In genomic region chr11:67117667-67118058, GRCh38 we compare ENCODE assay signal across 8 cellular contexts. TPM values are rescaled to one million over a fixed set of nuclear protein-coding genes. Genes with fewer than 3 reads are reported as not detected.
A peak's percentile ranks its signal among the peaks of the same experiment; 100 is the strongest.
DNase-seq lines count a peak whose midpoint lies in the region; ATAC-seq and TF ChIP-seq lines count a peak whose summit lies in the region.

No MANE protein-coding gene starts in this region.

- intact Hi-C loops in gastrocnemius medialis (cut with DNase I; ENCODE audit: low total_unique reads), result loop anchor here (2.0 to 10.0 kb wide), 2 partner anchors 63 to 467 kb away; partner anchors contain the start of gene GSTP1
- intact Hi-C loops in PC-3 (cut with micrococcal nuclease), result no loop called here

- TF ChIP-seq POLR2A in gastrocnemius medialis (IDR thresholded peaks at IDR 0.05), result peak in 1 of 2 donors; percentile 16

- CTCF ChIA-PET in PC-3 (lab: Charles Lee), result interaction anchor here (0.8 kb wide), 1 partner anchor 160 kb away, joined by 3 read pairs; no protein-coding TSS in a partner anchor

- peaks cover 32% of the 10 kb centered on the region for H3K4me1 Mint-ChIP-seq in activated naive CD8-positive, alpha-beta T cell (ENCODE audit: low read depth)

- ATAC-seq in gastrocnemius medialis (peak; percentile 4 to 6), GM21528 (IDR thresholded peaks at IDR 0.05; ENCODE audit: low FRiP score, unreplicated experiment) (no peak), HG02870 (IDR thresholded peaks at IDR 0.05; ENCODE audit: unreplicated experiment) (no peak), PC-3 (no peak)

- H3K4me1 ChIP-seq in iPS DF 6.9 (ENCODE audit: control insufficient read depth, insufficient read depth, low read length), result peaks cover 2% of the 10 kb centered on the region
- H3K4me1 ChIP-seq in gastrocnemius medialis, result peaks cover 13 to 24% of the 10 kb centered on the region in 2 donors
- peaks cover 6% of the 10 kb centered on the region; the same call in 1 of the 2 replicates for H3K4me1 ChIP-seq in PC-3 (ENCODE audit: insufficient read depth, low read length)

- no peaks in the 10 kb centered on the region for H3K36me3 ChIP-seq in iPS DF 6.9 (ENCODE audit: control insufficient read depth, insufficient read depth, low read length)
- no peaks in the 10 kb centered on the region for H3K36me3 ChIP-seq in gastrocnemius medialis
- no peaks in the 10 kb centered on the region for H3K36me3 ChIP-seq in PC-3 (ENCODE audit: low read depth, low read length)

- in situ Hi-C loops in G401 (cut with HindIII; ENCODE audit: low sequenced_read_pairs), result loop anchor here (10.0 kb wide), 1 partner anchor 117 kb away; no protein-coding TSS in a partner anchor
- in situ Hi-C loops in gastrocnemius medialis (cut with MboI; ENCODE audit: low sequenced_read_pairs in 4 of 4), result no loop called here

- H3K27ac ChIP-seq in iPS DF 6.9 (ENCODE audit: low read length) (no peak overlapping the region), gastrocnemius medialis (peak overlapping the region; percentile 52 to 98 (median 83)), PC-3 (ENCODE audit: low read length) (no peak overlapping the region)

- BruUV-seq in PC-3 (replicated peaks; lab: Mats Ljungman, UMichigan), result no TSS peak

- H3K9me2 ChIP-seq in PC-3 (replicated peaks; ENCODE audit: low read length), result no peaks in the 10 kb centered on the region

- H3K4me3 ChIP-seq in iPS DF 6.9 (ENCODE audit: low read length) (peak overlapping the region; percentile 49; the same call in 1 of the 2 replicates), gastrocnemius medialis (peak overlapping the region; percentile 28 to 60 (median 47)), PC-3 (ENCODE audit: low read length) (no peak overlapping the region)

- no peak for TF ChIP-seq CTCF in gastrocnemius medialis (IDR thresholded peaks at IDR 0.05 in 4 of 5, conservative IDR thresholded peaks at IDR 0.05 in 1 of 5)
- no peak for TF ChIP-seq CTCF in PC-3 (conservative IDR thresholded peaks at IDR 0.05; ENCODE audit: low read depth, low read length)

- peak overlapping the region; percentile 84 for H3K4me3 Mint-ChIP-seq in activated naive CD8-positive, alpha-beta T cell

- H3K9me3 ChIP-seq in iPS DF 6.9 (ENCODE audit: control insufficient read depth, insufficient read depth, low read length) (no peaks in the 10 kb centered on the region), gastrocnemius medialis (no peaks in the 10 kb centered on the region), PC-3 (ENCODE audit: low read length) (no peaks in the 10 kb centered on the region)

- H3F3A ChIP-seq in PC-3 (ENCODE audit: low read length, unreplicated experiment), result no peaks in the 10 kb centered on the region

- peaks cover 13% of the 10 kb centered on the region for H4K20me1 ChIP-seq in PC-3 (ENCODE audit: low read length)

- no peak overlapping the region for H2AFZ ChIP-seq in PC-3 (ENCODE audit: low read length)

- no peaks in the 10 kb centered on the region for H3K27me3 Mint-ChIP-seq in activated naive CD8-positive, alpha-beta T cell

- H3K79me2 ChIP-seq in PC-3 (ENCODE audit: low read length), result peaks cover 34% of the 10 kb centered on the region

- H3K27ac Mint-ChIP-seq in activated naive CD8-positive, alpha-beta T cell, result peak overlapping the region; percentile 91

- POLR2A ChIA-PET in PC-3 (lab: Charles Lee; ENCODE audit: unreplicated experiment), result no interaction called here

- no peaks in the 10 kb centered on the region for H3K9me3 Mint-ChIP-seq in activated naive CD8-positive, alpha-beta T cell (ENCODE audit: low read depth)

- H3K4me2 ChIP-seq in PC-3 (ENCODE audit: low read length), result no peak overlapping the region

- H3K36me3 Mint-ChIP-seq in activated naive CD8-positive, alpha-beta T cell, result peaks cover 3% of the 10 kb centered on the region

- peak; percentile 33 for DNase-seq in G401 (ENCODE audit: low spot score)
- peak; percentile 18 for DNase-seq in NOMO-1 treated with dmso at 0.1 percent for 144 hours (lab: John Stamatoyannopoulos, UW; ENCODE audit: unreplicated experiment)
- no peak for DNase-seq in iPS DF 6.9 (ENCODE audit: low read depth, low spot score)
- peak in 1 of 2 donors; percentile 23 for DNase-seq in gastrocnemius medialis
- DNase-seq in PC-3, result no peak

- no peak overlapping the region for H3K9ac ChIP-seq in PC-3 (ENCODE audit: low read length)

- no CpG with 5 or more reads among the region's 44 CpGs for WGBS in iPS DF 6.9 (ENCODE audit: insufficient coverage, insufficient read length)

- no peaks in the 10 kb centered on the region for H3K27me3 ChIP-seq in iPS DF 6.9 (ENCODE audit: control insufficient read depth, insufficient read depth, low read length)
- no peaks in the 10 kb centered on the region for H3K27me3 ChIP-seq in gastrocnemius medialis
- H3K27me3 ChIP-seq in PC-3 (ENCODE audit: low read length), result no peaks in the 10 kb centered on the region

RNA-seq across cellular contexts. Expression of gene KDM2A, which starts 1.4 kb away (rescaled TPM):
- 11.4 and 13.4 TPM in 2 replicates for total RNA-seq in G401 (2014; rRNA removed; shearing (Covaris generic))
- total RNA-seq in gastrocnemius medialis (10 to 100 TPM; 34.8 to 55.0 (median 44.9) TPM), PC-3 (2014; rRNA removed) (65.3 and 87.1 TPM in 2 replicates)

Comparison
In these comparisons a context has a peak if more than half of its experiments do, and no peak if none do; other contexts are left out.
1. DNase-seq: peak in G401 (single experiment) and NOMO-1 treated with dmso at 0.1 percent for 144 hours (single experiment); none in iPS DF 6.9 (single experiment) and PC-3 (single experiment).
2. H3K27ac ChIP-seq: peak in gastrocnemius medialis (4 of 4); none in iPS DF 6.9 (single experiment) and PC-3 (single experiment).
3. ATAC-seq: peak in gastrocnemius medialis (2 of 2); none in GM21528 (single experiment), HG02870 (single experiment) and PC-3 (single experiment).